In genomic region chr3:46405301-46406079, GRCh38 we compare ENCODE assay signal across 10 cellular contexts. TPM values are rescaled to one million over a fixed set of nuclear protein-coding genes. Genes with fewer than 3 reads are reported as not detected.
DNase-seq lines count a peak whose midpoint lies in the region; ATAC-seq and TF ChIP-seq lines count a peak whose summit lies in the region.
"Had no signal": no experiment of that assay in that cellular context is flagged by ENCODE, and none has a peak within 500 bp of the region (broad histone marks: within the 10 kb centered on the region; RNA-seq: fewer than 3 reads in every experiment).

No MANE protein-coding gene starts in this region.

- peaks cover under 1% of the 10 kb centered on the region for H3K27me3 Mint-ChIP-seq in activated T-cell treated with anti-CD3 and anti-CD28 coated beads, Interleukin-2, amount 50 U/mL, for 72 hours (ENCODE audit: low read depth)

- H3K27me3 ChIP-seq in muscle layer of duodenum (ENCODE audit: low read depth, low read length): no peaks in the 10 kb centered on the region
- H3K27me3 ChIP-seq in transverse colon: no peaks in the 10 kb centered on the region

- H3K9me3 Mint-ChIP-seq in activated T-cell treated with anti-CD3 and anti-CD28 coated beads, Interleukin-2, amount 50 U/mL, for 72 hours: no peaks in the 10 kb centered on the region

- H3K27ac Mint-ChIP-seq in activated T-cell treated with anti-CD3 and anti-CD28 coated beads, Interleukin-2, amount 50 U/mL, for 72 hours: no peak overlapping the region

- H3K36me3 Mint-ChIP-seq in activated T-cell treated with anti-CD3 and anti-CD28 coated beads, Interleukin-2, amount 50 U/mL, for 72 hours (ENCODE audit: insufficient read depth in 2 of 2): no peaks in the 10 kb centered on the region

- no peak for ATAC-seq in activated T-cell treated with anti-CD3 and anti-CD28 coated beads, Interleukin-2, amount 50 U/mL, for 72 hours (replicated peaks in 1 of 2)
- no peak for ATAC-seq in GM21529 (IDR thresholded peaks at IDR 0.05; ENCODE audit: unreplicated experiment)

- H3K4me1 ChIP-seq in muscle layer of duodenum (ENCODE audit: control insufficient read depth in 1 of 2, insufficient read depth in 2 of 2, low read length in 2 of 2) (peaks cover 0 to 8% of the 10 kb centered on the region in 2 donors), transverse colon (peaks cover 0 to 46% (median 20%) of the 10 kb centered on the region in 4 donors)

- H3K4me1 Mint-ChIP-seq in activated T-cell treated with anti-CD3 and anti-CD28 coated beads, Interleukin-2, amount 50 U/mL, for 72 hours (ENCODE audit: low read depth): peaks cover 41% of the 10 kb centered on the region

- in situ Hi-C loops in transverse colon (cut with MboI; ENCODE audit: low pct_ligation_motif_present in 1 of 4, low pct_unique_long_range_greater_than_20kb in 1 of 4, low sequenced_read_pairs in 3 of 4): no loop called here

- H3K27ac ChIP-seq in muscle layer of duodenum (ENCODE audit: low read length) (peak overlapping the region; percentile 90), transverse colon (peak overlapping the region; percentile 82 to 95 (median 88))

- 28 to 33% methylated on average over 7 to 12 of the region's 12 CpGs for WGBS in transverse colon (ENCODE audit: low coverage in 1 of 2), 2 donors

- peak; percentile 38 for TF ChIP-seq POLR2A in transverse colon (IDR thresholded peaks at IDR 0.05)

- TF ChIP-seq EP300 in transverse colon (IDR thresholded peaks at IDR 0.05; ENCODE audit: low read depth): no peak

- TF ChIP-seq CTCF in epithelial cell of proximal tubule (conservative IDR thresholded peaks at IDR 0.05; ENCODE audit: low read depth, low read length): no peak
- TF ChIP-seq CTCF in transverse colon (IDR thresholded peaks at IDR 0.05): peak in 1 of 5 experiments; percentile 9

- H3K36me3 ChIP-seq in muscle layer of duodenum (ENCODE audit: control insufficient read depth in 1 of 2, insufficient read depth in 2 of 2, low read length in 2 of 2) (no peaks in the 10 kb centered on the region), transverse colon (no peaks in the 10 kb centered on the region)

- H3K9me3 ChIP-seq in muscle layer of duodenum (ENCODE audit: control insufficient read depth in 1 of 2, low read length in 2 of 2) (no peaks in the 10 kb centered on the region), transverse colon (no peaks in the 10 kb centered on the region)

- intact Hi-C loops in transverse colon (cut with DNase I; ENCODE audit: low total_unique reads): no loop called here

- no peak overlapping the region for H3K4me3 Mint-ChIP-seq in activated T-cell treated with anti-CD3 and anti-CD28 coated beads, Interleukin-2, amount 50 U/mL, for 72 hours

- DNase-seq in NCI-H1417 (lab: John Stamatoyannopoulos, UW) (peak in 2 of 3 experiments; percentile 11 to 48), NCI-H1417 treated with DMSO at 0.1 percent for 48 hours (lab: John Stamatoyannopoulos, UW) (no peak), epithelial cell of proximal tubule (ENCODE audit: low read depth) (no peak), transverse colon (peak; percentile 73), globus pallidus (ENCODE audit: low spot score) (no peak)
- DNase-seq in activated T-cell treated with anti-CD3 and anti-CD28 coated beads, Interleukin-2, amount 50 U/mL, for 72 hours: no peak
- DNase-seq: stimulated activated CD4-positive, alpha-beta T cell treated with anti-CD3 and anti-CD28 coated beads, Interleukin-15, amount 100 ng/mL, for 24 hours; T-helper 1 cell had no signal

- H3K4me3 ChIP-seq in epithelial cell of proximal tubule (ENCODE audit: low read depth, low read length) (peak overlapping the region; percentile 13), muscle layer of duodenum (ENCODE audit: low read depth in 1 of 2, low read length in 2 of 2) (no peak overlapping the region), transverse colon (peak overlapping the region in 1 of 4 donors; percentile 51)

RNA-seq across cellular contexts. Expression of gene CCRL2, which starts 1.6 kb away (rescaled TPM):
- total RNA-seq in epithelial cell of proximal tubule (not detected in 2 replicates), transverse colon (10 to 100 TPM in 2 of 4 donors, 1 to 10 TPM in 2; 2.6 to 13.9 (median 9.8) TPM)
- total RNA-seq in activated T-cell treated with anti-CD3 and anti-CD28 coated beads, Interleukin-2, amount 50 U/mL, for 72 hours: 1 to 10 TPM; 2.5 to 3.2 TPM

RNA-seq across cellular contexts. Expression of gene CCR5, which starts 34.7 kb away (rescaled TPM):
- total RNA-seq in epithelial cell of proximal tubule (not detected in 2 replicates), transverse colon (1 to 10 TPM in 3 of 4 donors, not detected in 1; 1.1 to 3.7 (median 1.4) TPM)
- 1 to 10 TPM in 1 of 2 donors, under 1 TPM in 1; 0.29 to 1.4 TPM for total RNA-seq in activated T-cell treated with anti-CD3 and anti-CD28 coated beads, Interleukin-2, amount 50 U/mL, for 72 hours

RNA-seq across cellular contexts. Expression of gene CCR2, which starts 51.6 kb away (rescaled TPM):
- not detected in 2 replicates for total RNA-seq in epithelial cell of proximal tubule
- total RNA-seq in transverse colon: 1 to 10 TPM in 2 of 4 donors, not detected in 2; 1.8 to 4.6 TPM
- under 1 TPM in 1 of 2 donors, not detected in 1; 0.46 TPM for total RNA-seq in activated T-cell treated with anti-CD3 and anti-CD28 coated beads, Interleukin-2, amount 50 U/mL, for 72 hours

RNA-seq across cellular contexts. Expression of gene LTF, which starts 59.2 kb away (rescaled TPM):
- total RNA-seq in epithelial cell of proximal tubule: not detected in 2 replicates
- 1 to 10 TPM in 1 of 4 donors, under 1 TPM in 1, not detected in 2; 0.14 to 3.3 TPM for total RNA-seq in transverse colon
- not detected for total RNA-seq in activated T-cell treated with anti-CD3 and anti-CD28 coated beads, Interleukin-2, amount 50 U/mL, for 72 hours

Comparison
In these comparisons a context has a peak if more than half of its experiments do, and no peak if none do; other contexts are left out.
1. DNase-seq: peak in NCI-H1417 (2 of 3) and transverse colon (single experiment); none in NCI-H1417 treated with DMSO at 0.1 percent for 48 hours (single experiment), epithelial cell of proximal tubule (single experiment), activated T-cell treated with anti-CD3 and anti-CD28 coated beads, Interleukin-2, amount 50 U/mL, for 72 hours (0 of 2) and globus pallidus (single experiment).